Comparison of ENCODE assay signal across 8 cellular contexts in the genomic region with DNA sequence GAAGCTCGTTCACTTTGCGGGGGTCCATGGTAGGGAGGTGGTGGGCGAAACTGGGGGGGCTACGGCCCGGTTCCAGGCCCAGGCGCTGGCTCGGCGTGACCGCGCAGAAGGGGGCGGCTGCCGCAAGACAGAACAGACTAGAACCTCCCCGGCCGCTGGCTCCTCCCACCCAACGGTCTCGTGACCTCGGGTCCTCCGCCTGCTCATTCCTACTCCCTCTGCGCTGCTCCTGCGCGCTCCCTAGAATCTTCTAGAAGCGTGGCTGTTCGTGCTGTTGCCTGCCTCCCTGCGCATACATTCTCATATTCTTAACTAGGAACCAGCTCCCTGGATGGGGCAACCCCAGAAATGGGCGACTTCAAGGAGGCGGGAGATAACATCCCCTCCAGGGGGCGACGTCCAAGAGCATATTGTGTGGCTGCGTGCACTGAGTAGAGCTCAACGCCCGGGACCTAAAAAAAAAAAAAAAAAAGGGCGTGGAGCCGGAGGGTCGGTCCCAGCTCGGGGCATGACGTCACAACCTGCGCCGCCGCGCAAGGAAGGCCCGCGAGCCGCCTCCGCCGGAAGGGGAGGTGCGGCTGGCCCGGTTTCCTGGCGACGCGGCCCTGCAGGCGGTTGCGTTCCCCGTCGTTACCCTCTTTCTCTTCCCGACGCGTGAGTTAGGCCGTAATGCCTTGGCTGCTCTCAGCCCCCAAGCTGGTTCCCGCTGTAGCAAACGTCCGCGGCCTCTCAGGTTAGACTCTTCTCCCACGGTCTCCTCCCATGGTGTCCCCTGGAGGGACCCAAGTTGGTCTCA. TPM values are rescaled to one million over a fixed set of nuclear protein-coding genes. Genes with fewer than 3 reads are reported as not detected.
DNase-seq lines count a peak whose midpoint lies in the region; ATAC-seq, FAIRE-seq and TF ChIP-seq lines count a peak whose summit lies in the region.

Gene ST13 (minus strand): TSS at position 127 of the 796 bp plus-strand sequence. CDS start 99 bp downstream, at position 28.
Gene XPNPEP3 (plus strand): TSS at position 636 of the 796 bp plus-strand sequence. CDS start 34 bp downstream, at position 670.

- peak within 1 kb of the TSS; percentile 92 for H3K4me3 Mint-ChIP-seq in activated naive CD8-positive, alpha-beta T cell treated with anti-CD3 and anti-CD28 coated beads, Interleukin-2, amount 50 U/mL, for 24 hours

- peaks cover 19 to 47% (median 35%) of the 10 kb centered on the region in 3 donors for H3K4me1 ChIP-seq in pancreas
- H3K4me1 ChIP-seq in tibial artery = peaks cover 0 to 52% (median 36%) of the 10 kb centered on the region in 4 donors

- DNase-seq in NCI-H1417 treated with DMSO at 0.1 percent for 48 hours (lab: John Stamatoyannopoulos, UW) = peak; percentile 82
- DNase-seq in SW480 (ENCODE audit: low spot score) = peak; percentile 94
- DNase-seq in activated naive CD8-positive, alpha-beta T cell treated with anti-CD3 and anti-CD28 coated beads, Interleukin-2, amount 50 U/mL, for 24 hours = peak; percentile 98
- DNase-seq in Right ventricle myocardium superior = peak; percentile 98
- DNase-seq in pancreas = peak; percentile 97 to 99 (median 98)
- peak; percentile 97 to 99 for DNase-seq in tibial artery

- H3K27ac ChIP-seq in pancreas (peak within 1 kb of the TSS; percentile 93 to 99 (median 98)), tibial artery (peak within 1 kb of the TSS; percentile 95 to 98)

- no peaks in the 10 kb centered on the region for H3K27me3 ChIP-seq in pancreas
- no peaks in the 10 kb centered on the region for H3K27me3 ChIP-seq in tibial artery

- H3K9me3 ChIP-seq in pancreas = no peaks in the 10 kb centered on the region
- no peaks in the 10 kb centered on the region for H3K9me3 ChIP-seq in tibial artery

- peak within 1 kb of the TSS; percentile 100 for H3K27ac Mint-ChIP-seq in activated naive CD8-positive, alpha-beta T cell treated with anti-CD3 and anti-CD28 coated beads, Interleukin-2, amount 50 U/mL, for 24 hours

- ATAC-seq in HG02763 (IDR thresholded peaks at IDR 0.05; ENCODE audit: unreplicated experiment) (peak; percentile 90), Right ventricle myocardium superior (ENCODE audit: poor library complexity) (peak; percentile 98), pancreas (peak; percentile 94 to 98 (median 95))
- peak; percentile 94 for ATAC-seq in activated naive CD8-positive, alpha-beta T cell treated with anti-CD3 and anti-CD28 coated beads, Interleukin-2, amount 50 U/mL, for 24 hours

- no peak for FAIRE-seq in pancreas (lab: Jason Lieb, UNC)

- H3K36me3 Mint-ChIP-seq in activated naive CD8-positive, alpha-beta T cell treated with anti-CD3 and anti-CD28 coated beads, Interleukin-2, amount 50 U/mL, for 24 hours (ENCODE audit: low read depth) = peaks cover 25% of the 10 kb centered on the region

- 0% methylated on average over 57 to 63 of the region's 63 CpGs for WGBS in pancreas, 2 donors

- H3K27me3 Mint-ChIP-seq in activated naive CD8-positive, alpha-beta T cell treated with anti-CD3 and anti-CD28 coated beads, Interleukin-2, amount 50 U/mL, for 24 hours = peaks cover 2% of the 10 kb centered on the region

- H3K9me3 Mint-ChIP-seq in activated naive CD8-positive, alpha-beta T cell treated with anti-CD3 and anti-CD28 coated beads, Interleukin-2, amount 50 U/mL, for 24 hours = no peaks in the 10 kb centered on the region

- H3K36me3 ChIP-seq in pancreas = no peaks in the 10 kb centered on the region
- peaks cover 0 to 6% (median 0%) of the 10 kb centered on the region in 3 donors for H3K36me3 ChIP-seq in tibial artery

- H3K4me3 ChIP-seq in pancreas = peak within 1 kb of the TSS; percentile 55 to 71 (median 66)
- H3K4me3 ChIP-seq in tibial artery = peak within 1 kb of the TSS; percentile 85 to 95

- H3K4me1 Mint-ChIP-seq in activated naive CD8-positive, alpha-beta T cell treated with anti-CD3 and anti-CD28 coated beads, Interleukin-2, amount 50 U/mL, for 24 hours = peaks cover 55% of the 10 kb centered on the region

- intact Hi-C loops in Right ventricle myocardium superior (cut with DNase I) (no loop called here), pancreas (cut with DNase I) (no loop called here), tibial artery (cut with DNase I; ENCODE audit: low total_unique reads) (no loop called here)

- TF ChIP-seq CTCF in GM12874 (IDR thresholded peaks at IDR 0.05; ENCODE audit: insufficient read depth, low read depth, low read length) (0 out of 2 replicates have a peak, but pooled peaks have one; percentile 13), pancreas (IDR thresholded peaks at IDR 0.05) (no peak), tibial artery (IDR thresholded peaks at IDR 0.05) (peak in 1 of 2 experiments; percentile 15)

RNA-seq across cellular contexts. Expression of gene ST13, which starts in this region (rescaled TPM):
- total RNA-seq in Right ventricle myocardium superior (206 TPM), pancreas (100 to 1,000 TPM in 4 of 6 donors, 10 to 100 TPM in 2; 83.7 to 142 (median 107) TPM)
- 10 to 100 TPM; 30.4 to 83.3 TPM for polyA plus RNA-seq in pancreas

RNA-seq across cellular contexts. Expression of gene XPNPEP3, which starts in this region (rescaled TPM):
- total RNA-seq in Right ventricle myocardium superior = 21.9 TPM
- 10 to 100 TPM in 3 of 6 donors, 1 to 10 TPM in 3; 8.5 to 13.6 (median 10.0) TPM for total RNA-seq in pancreas
- 1 to 10 TPM; 4.0 to 5.1 TPM for polyA plus RNA-seq in pancreas

Comparison
In these comparisons a context has a peak if more than half of its experiments do, and no peak if none do; other contexts are left out.
1. Peak in every context shown above with its lines: DNase-seq, ATAC-seq, H3K4me3 ChIP-seq and H3K27ac ChIP-seq.